In genomic region chr17:16287563-16288027, GRCh38 we compare ENCODE assay signal across 8 cellular contexts.
DNase-seq lines count a peak whose midpoint lies in the region; ATAC-seq and TF ChIP-seq lines count a peak whose summit lies in the region.

No MANE protein-coding gene starts in this region.

- WGBS in right lobe of liver (ENCODE audit: insufficient coverage, low coverage, low lambda C conversion rate, missing lambda C conversion rate) = 23% methylated on average over 6 of the region's 6 CpGs
- WGBS in transverse colon (ENCODE audit: low coverage in 1 of 2), 2 donors = 12 to 18% methylated on average over 6 of the region's 6 CpGs

- peaks cover 14% of the 10 kb centered on the region for H3K36me3 Mint-ChIP-seq in activated CD4-positive, alpha-beta T cell treated with anti-CD3 and anti-CD28 coated beads, Interleukin-2, amount 10 ng/mL, durations not matched to agents 7 days and 5 days (ENCODE audit: low read depth)

- H3K27me3 ChIP-seq in right lobe of liver = no peaks in the 10 kb centered on the region
- H3K27me3 ChIP-seq in transverse colon = no peaks in the 10 kb centered on the region

- intact Hi-C loops in right lobe of liver (cut with DNase I) (no loop called here), transverse colon (cut with DNase I; ENCODE audit: low total_unique reads) (no loop called here)

- peaks cover 48% of the 10 kb centered on the region for H3K4me1 Mint-ChIP-seq in activated CD4-positive, alpha-beta T cell treated with anti-CD3 and anti-CD28 coated beads, Interleukin-2, amount 10 ng/mL, durations not matched to agents 7 days and 5 days

- H3K27ac ChIP-seq in right lobe of liver (peak overlapping the region; percentile 90 to 97 (median 96)), transverse colon (peak overlapping the region; percentile 89 to 97 (median 95))

- POLR2A ChIA-PET in activated CD4-positive, alpha-beta T cell treated with anti-CD3 and anti-CD28 coated beads, Interleukin-2, amount 10 ng/mL, durations not matched to agents 7 days and 5 days (lab: Charles Lee) = no interaction called here

- peak; percentile 15 for DNase-seq in activated CD4-positive, alpha-beta T cell treated with anti-CD3 and anti-CD28 coated beads, Interleukin-2, amount 10 ng/mL, durations not matched to agents 7 days and 5 days
- DNase-seq in activated CD4-positive, alpha-beta T cell treated with anti-CD3 and anti-CD28 coated beads, Interleukin-2, amount 50 U/mL, for 48 hours = no peak
- DNase-seq in NAMALWA (ENCODE audit: low spot score) (peak; percentile 60), astrocyte of the spinal cord (ENCODE audit: low read depth, low spot score) (peak; percentile 85), right lobe of liver (no peak), transverse colon (peak; percentile 40), cerebellar cortex (ENCODE audit: low spot score) (no peak)

- H3K27me3 Mint-ChIP-seq in activated CD4-positive, alpha-beta T cell treated with anti-CD3 and anti-CD28 coated beads, Interleukin-2, amount 10 ng/mL, durations not matched to agents 7 days and 5 days = no peaks in the 10 kb centered on the region

- in situ Hi-C loops in astrocyte of the spinal cord (cut with HindIII; ENCODE audit: low sequenced_read_pairs) (no loop called here), transverse colon (cut with MboI; ENCODE audit: low pct_ligation_motif_present in 1 of 4, low pct_unique_long_range_greater_than_20kb in 1 of 4, low sequenced_read_pairs in 3 of 4) (no loop called here)

- H3K4me1 ChIP-seq in right lobe of liver (peaks cover 0 to 47% (median 16%) of the 10 kb centered on the region in 4 donors), transverse colon (peaks cover 33 to 61% (median 51%) of the 10 kb centered on the region in 4 donors)

- no peak overlapping the region for H3K4me3 ChIP-seq in astrocyte of the spinal cord (ENCODE audit: low read depth, low read length)
- no peak overlapping the region for H3K4me3 ChIP-seq in right lobe of liver
- peak overlapping the region in 1 of 4 donors; percentile 30 for H3K4me3 ChIP-seq in transverse colon

- no peak for TF ChIP-seq EP300 in transverse colon (IDR thresholded peaks at IDR 0.05; ENCODE audit: low read depth)

- TF ChIP-seq CTCF in astrocyte of the spinal cord (IDR thresholded peaks at IDR 0.05; ENCODE audit: low read depth, low read length) (no peak), right lobe of liver (IDR thresholded peaks at IDR 0.05) (no peak), transverse colon (IDR thresholded peaks at IDR 0.05) (peak in 1 of 5 experiments; percentile 17)

- H3K9me3 ChIP-seq in right lobe of liver (no peaks in the 10 kb centered on the region), transverse colon (no peaks in the 10 kb centered on the region)

- CTCF ChIA-PET in activated CD4-positive, alpha-beta T cell treated with anti-CD3 and anti-CD28 coated beads, Interleukin-2, amount 10 ng/mL, durations not matched to agents 7 days and 5 days (lab: Charles Lee) = interaction anchor here (0.6 to 2.2 kb wide), 4 partner anchors 10 to 65 kb away, joined by 3 to 7 read pairs (median 4); partner anchors contain the start of gene CENPV

- ATAC-seq in right lobe of liver (peak in 1 of 4 donors; percentile 1), HG03521 (IDR thresholded peaks at IDR 0.05; ENCODE audit: unreplicated experiment) (no peak)

- peak overlapping the region; percentile 49 for H3K4me3 Mint-ChIP-seq in activated CD4-positive, alpha-beta T cell treated with anti-CD3 and anti-CD28 coated beads, Interleukin-2, amount 10 ng/mL, durations not matched to agents 7 days and 5 days

- H3K9me3 Mint-ChIP-seq in activated CD4-positive, alpha-beta T cell treated with anti-CD3 and anti-CD28 coated beads, Interleukin-2, amount 10 ng/mL, durations not matched to agents 7 days and 5 days = no peaks in the 10 kb centered on the region

- H3K27ac Mint-ChIP-seq in activated CD4-positive, alpha-beta T cell treated with anti-CD3 and anti-CD28 coated beads, Interleukin-2, amount 10 ng/mL, durations not matched to agents 7 days and 5 days = peak overlapping the region; percentile 86

- H3K36me3 ChIP-seq in right lobe of liver (no peaks in the 10 kb centered on the region), transverse colon (no peaks in the 10 kb centered on the region)

- TF ChIP-seq POLR2A in right lobe of liver (IDR thresholded peaks at IDR 0.05) = peak; percentile 38
- TF ChIP-seq POLR2A in transverse colon (IDR thresholded peaks at IDR 0.05) = no peak

Comparison
In these comparisons a context has a peak if more than half of its experiments do, and no peak if none do; other contexts are left out.
1. DNase-seq: peak in activated CD4-positive, alpha-beta T cell treated with anti-CD3 and anti-CD28 coated beads, Interleukin-2, amount 10 ng/mL, durations not matched to agents 7 days and 5 days (single experiment), NAMALWA (single experiment), astrocyte of the spinal cord (single experiment) and transverse colon (single experiment); none in activated CD4-positive, alpha-beta T cell treated with anti-CD3 and anti-CD28 coated beads, Interleukin-2, amount 50 U/mL, for 48 hours (0 of 2), right lobe of liver (0 of 3) and cerebellar cortex (single experiment).